Comparison of ENCODE assay signal across 24 cellular contexts in the genomic region with DNA sequence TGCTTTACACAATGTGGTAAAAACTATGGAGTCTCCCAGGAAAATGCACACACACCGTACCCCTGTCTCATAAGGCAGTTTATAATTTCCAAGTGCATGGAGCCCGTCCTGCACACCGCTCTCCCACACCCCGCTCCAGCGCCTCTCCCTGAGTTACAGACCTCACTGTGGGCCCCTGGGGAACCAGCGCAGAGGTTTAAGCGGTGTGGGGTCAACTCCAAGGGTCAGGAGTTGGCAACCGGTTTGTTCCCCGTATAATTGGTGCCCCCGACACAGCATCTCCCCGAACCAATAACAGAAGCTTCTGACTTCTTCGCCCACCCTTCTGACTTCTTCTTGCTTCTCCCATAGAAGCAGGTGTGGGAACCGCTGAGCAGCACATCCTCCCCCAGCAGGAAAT. TPM values are rescaled to one million over a fixed set of nuclear protein-coding genes. Genes with fewer than 3 reads are reported as not detected.
DNase-seq lines count a peak whose midpoint lies in the region; ATAC-seq and TF ChIP-seq lines count a peak whose summit lies in the region.
"Had no signal": no experiment of that assay in that cellular context is flagged by ENCODE, and none has a peak within 500 bp of the region (broad histone marks: within the 10 kb centered on the region; RNA-seq: fewer than 3 reads in every experiment).

No MANE protein-coding gene starts in this region.

- H3K9me3 ChIP-seq in spleen, result peaks cover 0 to 5% (median 0%) of the 10 kb centered on the region in 8 donors
- H3K9me3 ChIP-seq: A549, BE2C had no signal

- no peak for TF ChIP-seq POLR2A in spleen (IDR thresholded peaks at IDR 0.05)

- peak overlapping the region in 3 of 8 donors; percentile 14 to 33 (median 18) for H3K27ac ChIP-seq in spleen
- H3K27ac ChIP-seq: A549; BLaER1 treated with 17β-estradiol and CSF1 and Interleukin-3, amounts not matched to agents 10 nM and 100 nM; GM23248 had no signal

- peak; percentile 49 for DNase-seq in cardiac septum (ENCODE audit: low spot score)
- DNase-seq in Right ventricle myocardium inferior (ENCODE audit: missing footprints), result no peak
- DNase-seq in mesenteric fat pad (ENCODE audit: low spot score), result peak; percentile 71
- DNase-seq in spleen, result peak; percentile 44
- DNase-seq in iPS-NIHi11 (ENCODE audit: low spot score), result no peak
- DNase-seq in NCI-H774 (lab: John Stamatoyannopoulos, UW), result no peak
- DNase-seq: 8988T; ACHN; AML-193; BE2C; Calu3; CD4-positive, alpha-beta T cell; CD8-positive, alpha-beta memory T cell; COR-L47; DMS53; DMS79 treated with DMSO at 0.1 percent for 48 hours; GF-D8; GM23248; H9; HFFc6 had no signal

- intact Hi-C loops in cardiac septum (cut with DNase I) (no loop called here), Right ventricle myocardium inferior (cut with DNase I) (no loop called here), spleen (cut with DNase I; ENCODE audit: low total_unique reads) (no loop called here)

- H3K4me3 ChIP-seq in spleen, result no peak overlapping the region
- H3K4me3 ChIP-seq: A549; BLaER1 treated with 17β-estradiol and CSF1 and Interleukin-3, amounts not matched to agents 10 nM and 100 nM; GM23248 had no signal

- no peak for ATAC-seq in Right ventricle myocardium inferior
- no peak for ATAC-seq in HG02623 (IDR thresholded peaks at IDR 0.05; ENCODE audit: unreplicated experiment)
- ATAC-seq: A549, HCT116 had no signal

- no peaks in the 10 kb centered on the region for H3K36me3 ChIP-seq in spleen
- H3K36me3 ChIP-seq: BE2C; BLaER1 treated with 17β-estradiol and CSF1 and Interleukin-3, amounts not matched to agents 10 nM and 100 nM had no signal

- no peak for TF ChIP-seq CTCF in spleen (IDR thresholded peaks at IDR 0.05 in 8 of 11, conservative IDR thresholded peaks at IDR 0.05 in 3 of 11)

- no peaks in the 10 kb centered on the region for H3K27me3 ChIP-seq in spleen (replicated peaks in 1 of 7)
- H3K27me3 ChIP-seq: BLaER1 treated with 17β-estradiol and CSF1 and Interleukin-3, amounts not matched to agents 10 nM and 100 nM had no signal

- 91 to 96% (median 93%) methylated on average over 13 of the region's 13 CpGs for WGBS in spleen, 5 donors

- H3K4me1 ChIP-seq in spleen, result peaks cover 0 to 36% (median 9%) of the 10 kb centered on the region in 6 donors
- H3K4me1 ChIP-seq: A549, BE2C had no signal

RNA-seq across cellular contexts. Expression of a gene that starts 58.4 kb away (rescaled TPM):
- 3.4 TPM for total RNA-seq in cardiac septum
- 6.5 TPM for total RNA-seq in Right ventricle myocardium inferior
- 28.3 TPM for total RNA-seq in mesenteric fat pad
- total RNA-seq in spleen, result 10 to 100 TPM; 15.9 to 66.7 (median 45.3) TPM
- 10 to 100 TPM; 13.3 to 31.0 (median 15.2) TPM for polyA plus RNA-seq in spleen

Comparison
In these comparisons a context has a peak if more than half of its experiments do, and no peak if none do; other contexts are left out.
1. DNase-seq: peak in cardiac septum (single experiment), mesenteric fat pad (single experiment) and spleen (single experiment); none in Right ventricle myocardium inferior (single experiment), iPS-NIHi11 (single experiment) and NCI-H774 (single experiment).